24 cellular contexts compared by ENCODE assay signal in the genomic region with DNA sequence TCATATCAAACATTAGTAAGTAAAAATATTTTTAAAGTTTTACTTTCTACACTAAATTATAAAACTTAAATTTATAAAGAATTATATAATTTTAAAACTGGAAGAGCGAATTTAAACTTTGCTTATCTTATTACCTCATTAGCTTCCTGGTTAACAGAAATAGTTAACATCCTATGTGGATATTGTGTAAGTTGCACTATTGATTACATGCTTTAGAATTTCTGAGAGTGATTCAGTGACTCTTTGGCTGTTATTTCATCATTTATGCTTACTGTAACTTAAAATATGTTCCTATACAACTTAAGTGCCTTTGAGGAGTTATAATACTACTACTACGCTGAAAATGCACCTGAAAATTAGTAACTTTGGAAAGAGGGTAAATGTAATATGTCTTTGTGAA.
"Had no signal": no experiment of that assay in that cellular context is flagged by ENCODE, and none has a peak within 500 bp of the region (broad histone marks: within the 10 kb centered on the region; RNA-seq: fewer than 3 reads in every experiment).

No MANE protein-coding gene starts in this region.

- H3K4me1 Mint-ChIP-seq: naive B cell; nephron; stimulated activated naive B cell treated with anti-CD40 and anti-IgM and Interleukin-4, amounts not matched to agents 10 μg/mL and 1 μg/mL and 100 μg/mL, for 72 hours; stimulated activated naive CD8-positive, alpha-beta T cell treated with anti-CD3 and anti-CD28 coated beads, Interleukin-15, amount 100 ng/mL, for 72 hours had no signal

- ATAC-seq: foreskin keratinocyte; psoas muscle; sciatic nerve; stimulated activated naive B cell treated with anti-CD40 and anti-IgM and Interleukin-4, amounts not matched to agents 10 μg/mL and 1 μg/mL and 100 μg/mL, for 72 hours; stimulated activated naive CD8-positive, alpha-beta T cell treated with anti-CD3 and anti-CD28 coated beads, Interleukin-15, amount 100 ng/mL, for 72 hours; upper lobe of right lung had no signal

- H3K27ac Mint-ChIP-seq: naive B cell; nephron; stimulated activated naive B cell treated with anti-CD40 and anti-IgM and Interleukin-4, amounts not matched to agents 10 μg/mL and 1 μg/mL and 100 μg/mL, for 72 hours; stimulated activated naive CD8-positive, alpha-beta T cell treated with anti-CD3 and anti-CD28 coated beads, Interleukin-15, amount 100 ng/mL, for 72 hours had no signal

- H3K27ac ChIP-seq: esophagus squamous epithelium, foreskin keratinocyte, parathyroid adenoma, psoas muscle, spleen, testis, tibial nerve, upper lobe of right lung had no signal

- FAIRE-seq: endometrium, islet of Langerhans had no signal

- H3K36me3 Mint-ChIP-seq: naive B cell; stimulated activated naive B cell treated with anti-CD40 and anti-IgM and Interleukin-4, amounts not matched to agents 10 μg/mL and 1 μg/mL and 100 μg/mL, for 72 hours had no signal

- DNase-seq: effector memory CD4-positive, alpha-beta T cell; esophagus squamous epithelium; foreskin keratinocyte; head of caudate nucleus; hippocampal formation; kidney glomerular epithelial cell; mesendoderm; naive B cell; occipital lobe; psoas muscle; retina; spleen; stimulated activated CD4-positive, alpha-beta T cell treated with anti-CD3 and anti-CD28 coated beads, Interleukin-2, amount 100 ng/mL, for 24 hours; stimulated activated CD4-positive, alpha-beta T cell treated with anti-CD3 and anti-CD28 coated beads, Interleukin-4, amount 100 ng/mL, for 4 hours; stimulated activated naive B cell treated with anti-CD40 and anti-IgM and Interleukin-4, amounts not matched to agents 10 μg/mL and 1 μg/mL and 100 μg/mL, for 72 hours; stimulated activated naive CD8-positive, alpha-beta T cell treated with anti-CD3 and anti-CD28 coated beads, Interleukin-15, amount 100 ng/mL, for 72 hours; testis; upper lobe of right lung had no signal

- H3K4me3 Mint-ChIP-seq: naive B cell; nephron; stimulated activated naive B cell treated with anti-CD40 and anti-IgM and Interleukin-4, amounts not matched to agents 10 μg/mL and 1 μg/mL and 100 μg/mL, for 72 hours; stimulated activated naive CD8-positive, alpha-beta T cell treated with anti-CD3 and anti-CD28 coated beads, Interleukin-15, amount 100 ng/mL, for 72 hours had no signal

- H3K27me3 Mint-ChIP-seq: naive B cell; stimulated activated naive B cell treated with anti-CD40 and anti-IgM and Interleukin-4, amounts not matched to agents 10 μg/mL and 1 μg/mL and 100 μg/mL, for 72 hours; stimulated activated naive CD8-positive, alpha-beta T cell treated with anti-CD3 and anti-CD28 coated beads, Interleukin-15, amount 100 ng/mL, for 72 hours had no signal
